1 cellular context compared by ENCODE assay signal in genomic region chr20:540391-541201, GRCh38.
TF ChIP-seq lines count a peak whose summit lies in the region.

No MANE protein-coding gene starts in this region.

TF ChIP-seq in A549, 52 proteins besides CTCF, POLR2A, EP300 and RAD21:
- TF ChIP-seq ZFP36 (IDR thresholded peaks at IDR 0.05; ENCODE audit: borderline replicate concordance, partially characterized antibody) = no peak
- no peak for TF ChIP-seq NFE2L2 (conservative IDR thresholded peaks at IDR 0.05; ENCODE audit: low read length)
- TF ChIP-seq CHD4 (IDR thresholded peaks at IDR 0.05; ENCODE audit: borderline replicate concordance) = 0 out of 2 replicates have a peak, but pooled peaks have one; percentile 81
- no peak for TF ChIP-seq RNF2 (IDR thresholded peaks at IDR 0.05; ENCODE audit: borderline replicate concordance, low read depth)
- TF ChIP-seq KDM1A (IDR thresholded peaks at IDR 0.05; ENCODE audit: low read depth) = peak; percentile 21; the same call in 1 of the 2 replicates
- TF ChIP-seq CHD2 (IDR thresholded peaks at IDR 0.05; ENCODE audit: low read length, partially characterized antibody) = no peak
- TF ChIP-seq TFCP2L1 (CRISPR knock-in tag; IDR thresholded peaks at IDR 0.05) = no peak
- no peak for TF ChIP-seq ELK1 (IDR thresholded peaks at IDR 0.05; ENCODE audit: low read depth, low read length)
- TF ChIP-seq JUNB (IDR thresholded peaks at IDR 0.05) = no peak
- TF ChIP-seq HDAC2 (IDR thresholded peaks at IDR 0.05) = 0 out of 2 replicates have a peak, but pooled peaks have one; percentile 28
